Comparison of ENCODE assay signal across 15 cellular contexts in genomic region chr2:54336136-54336976, GRCh38.
DNase-seq lines count a peak whose midpoint lies in the region; ATAC-seq and TF ChIP-seq lines count a peak whose summit lies in the region.
"Had no signal": no experiment of that assay in that cellular context is flagged by ENCODE, and none has a peak within 500 bp of the region (broad histone marks: within the 10 kb centered on the region; RNA-seq: fewer than 3 reads in every experiment).

No MANE protein-coding gene starts in this region.

- TF ChIP-seq CTCF in AG04449 (IDR thresholded peaks at IDR 0.05; ENCODE audit: insufficient read depth, low read length, missing control alignments) (no peak), natural killer cell (IDR thresholded peaks at IDR 0.05) (no peak), coronary artery (IDR thresholded peaks at IDR 0.05) (no peak)

- no peak overlapping the region for H3K27ac Mint-ChIP-seq in natural killer cell
- H3K27ac Mint-ChIP-seq: B cell, nephron progenitor cell had no signal

- H3K27me3 Mint-ChIP-seq in natural killer cell (ENCODE audit: low read depth in 2 of 2) = peaks cover 16 to 22% of the 10 kb centered on the region in 2 donors

- CTCF ChIA-PET in AG04449 (lab: Yijun Ruan, JAX) = interaction anchor here (1.0 to 1.9 kb wide), 4 partner anchors 28 to 367 kb away, joined by 3 to 5 read pairs (median 3); no protein-coding TSS in a partner anchor

- ATAC-seq in natural killer cell = no peak
- no peak for ATAC-seq in HG03354 (IDR thresholded peaks at IDR 0.05; ENCODE audit: poor library complexity, severe bottlenecking, unreplicated experiment)
- ATAC-seq: HCT116 had no signal

- H3K36me3 Mint-ChIP-seq in natural killer cell = no peaks in the 10 kb centered on the region

- H3K9me3 Mint-ChIP-seq in natural killer cell = no peaks in the 10 kb centered on the region
- H3K9me3 Mint-ChIP-seq: nephron progenitor cell had no signal

- peaks cover 2% of the 10 kb centered on the region in 2 donors for H3K4me1 Mint-ChIP-seq in natural killer cell

- no peak overlapping the region for H3K4me3 Mint-ChIP-seq in natural killer cell
- H3K4me3 Mint-ChIP-seq: B cell, nephron progenitor cell had no signal

- intact Hi-C loops in natural killer cell (cut with micrococcal nuclease) = no loop called here

- H3K4me3 ChIP-seq in AG04449 (ENCODE audit: low read depth, low read length) (peak overlapping the region; percentile 29), coronary artery (no peak overlapping the region)
- H3K4me3 ChIP-seq: ascending aorta, uterus had no signal

- H3K27ac ChIP-seq in coronary artery = peak overlapping the region in 1 of 2 donors; percentile 64
- H3K27ac ChIP-seq: uterus had no signal

- DNase-seq in AG04449 (ENCODE audit: low read depth, low spot score) (peak; percentile 85), HS-5 (ENCODE audit: low read depth) (peak; percentile 49), dedifferentiated amniotic fluid mesenchymal stem cell (ENCODE audit: extremely low spot score) (peak; percentile 87), lung microvascular endothelial cell (ENCODE audit: low read depth in 2 of 2) (peak; percentile 39 to 43), NCI-H1092 treated with DMSO at 0.1 percent for 48 hours (lab: John Stamatoyannopoulos, UW) (no peak), natural killer cell (no peak), coronary artery (ENCODE audit: low spot score) (no peak)
- DNase-seq: NCI-H146, NCI-H69, nephron progenitor cell, uterus had no signal

- POLR2A ChIA-PET in AG04449 (lab: Yijun Ruan, JAX) = interaction anchor here (0.5 to 1.4 kb wide), 12 partner anchors 24 to 330 kb away, joined by 3 to 5 read pairs (median 3); no protein-coding TSS in a partner anchor

Comparison
In these comparisons a context has a peak if more than half of its experiments do, and no peak if none do; other contexts are left out.
1. DNase-seq: peak in AG04449 (single experiment), HS-5 (single experiment), dedifferentiated amniotic fluid mesenchymal stem cell (single experiment) and lung microvascular endothelial cell (2 of 2); none in NCI-H1092 treated with DMSO at 0.1 percent for 48 hours (single experiment), natural killer cell (single experiment) and coronary artery (single experiment).